16 cellular contexts compared by ENCODE assay signal in genomic region chr2:212402316-212402715, GRCh38.
A peak's percentile ranks its signal among the peaks of the same experiment; 100 is the strongest.
DNase-seq lines count a peak whose midpoint lies in the region; TF ChIP-seq lines count a peak whose summit lies in the region.
"Had no signal": no experiment of that assay in that cellular context is flagged by ENCODE, and none has a peak within 500 bp of the region (broad histone marks: within the 10 kb centered on the region; RNA-seq: fewer than 3 reads in every experiment).

No MANE protein-coding gene starts in this region.

- H3K4me3 Mint-ChIP-seq in CD4-positive, alpha-beta memory T cell, result no peak overlapping the region

- H3K36me3 ChIP-seq in MG63, result no peaks in the 10 kb centered on the region
- H3K36me3 ChIP-seq in CD4-positive, alpha-beta memory T cell (ENCODE audit: insufficient read depth, low read length), result no peaks in the 10 kb centered on the region

- no peaks in the 10 kb centered on the region for H3K4me1 Mint-ChIP-seq in CD4-positive, alpha-beta memory T cell

- H3K36me3 Mint-ChIP-seq in CD4-positive, alpha-beta memory T cell, result no peaks in the 10 kb centered on the region

- no peak overlapping the region for H3K27ac Mint-ChIP-seq in CD4-positive, alpha-beta memory T cell

- TF ChIP-seq CTCF in LNCAP (IDR thresholded peaks at IDR 0.05), result peak; percentile 33; the same call in 1 of the 2 replicates

- no peaks in the 10 kb centered on the region for H3K27me3 Mint-ChIP-seq in CD4-positive, alpha-beta memory T cell

- no peaks in the 10 kb centered on the region for H3K27me3 ChIP-seq in MG63
- no peaks in the 10 kb centered on the region for H3K27me3 ChIP-seq in CD4-positive, alpha-beta memory T cell (ENCODE audit: insufficient read depth, low read length)

- intact Hi-C loops in CD4-positive, alpha-beta memory T cell (cut with micrococcal nuclease), result no loop called here

- H3K27ac ChIP-seq in CD4-positive, alpha-beta memory T cell (ENCODE audit: low read depth, low read length), result no peak overlapping the region
- H3K27ac ChIP-seq: 22Rv1 had no signal

- H3K4me1 ChIP-seq in CD4-positive, alpha-beta memory T cell (ENCODE audit: insufficient read depth, low read length), result no peaks in the 10 kb centered on the region

- no peak overlapping the region for H3K4me3 ChIP-seq in MG63
- no peak overlapping the region for H3K4me3 ChIP-seq in CD4-positive, alpha-beta memory T cell (ENCODE audit: low read length in 2 of 2)

- DNase-seq in DMS 273 (lab: John Stamatoyannopoulos, UW; ENCODE audit: unreplicated experiment), result peak; percentile 12
- no peak for DNase-seq in DMS 273 treated with DMSO at 0.1 percent for 48 hours (lab: John Stamatoyannopoulos, UW)
- peak; percentile 25 for DNase-seq in SW480 (ENCODE audit: low spot score)
- no peak for DNase-seq in MG63
- no peak for DNase-seq in CD4-positive, alpha-beta memory T cell
- DNase-seq in activated CD4-positive, CD25-positive, alpha-beta regulatory T cell treated with anti-CD3 and anti-CD28 coated beads, Interleukin-2, amount 50 U/mL, for 72 hours, result no peak
- DNase-seq in NCI-H187 (lab: John Stamatoyannopoulos, UW), result no peak
- DNase-seq: DMS79, KG1, MV-4-11, NCI-H1417 treated with DMSO at 0.1 percent for 48 hours, NCI-H2029 treated with DMSO at 0.1 percent for 48 hours, NCI-H524, OCI-M1 had no signal

- CTCF ChIA-PET in CD4-positive, alpha-beta memory T cell (lab: Charles Lee; ENCODE audit: partially characterized antibody), result no interaction called here

- POLR2A ChIA-PET in CD4-positive, alpha-beta memory T cell (lab: Charles Lee; ENCODE audit: partially characterized antibody), result no interaction called here

- H3K9me3 Mint-ChIP-seq in CD4-positive, alpha-beta memory T cell, result peaks cover 0 to 16% (median 4%) of the 10 kb centered on the region in 8 donors

- H3K9me3 ChIP-seq in MG63, result no peaks in the 10 kb centered on the region
- H3K9me3 ChIP-seq in CD4-positive, alpha-beta memory T cell (ENCODE audit: control insufficient read depth in 1 of 2, low read length in 2 of 2), result no peaks in the 10 kb centered on the region

Comparison
In these comparisons a context has a peak if more than half of its experiments do, and no peak if none do; other contexts are left out.
1. DNase-seq: peak in DMS 273 (single experiment) and SW480 (single experiment); none in DMS 273 treated with DMSO at 0.1 percent for 48 hours (single experiment), MG63 (single experiment), CD4-positive, alpha-beta memory T cell (0 of 5), activated CD4-positive, CD25-positive, alpha-beta regulatory T cell treated with anti-CD3 and anti-CD28 coated beads, Interleukin-2, amount 50 U/mL, for 72 hours (single experiment) and NCI-H187 (0 of 2).